Comparison of ENCODE assay signal across 6 cellular contexts in the genomic region with DNA sequence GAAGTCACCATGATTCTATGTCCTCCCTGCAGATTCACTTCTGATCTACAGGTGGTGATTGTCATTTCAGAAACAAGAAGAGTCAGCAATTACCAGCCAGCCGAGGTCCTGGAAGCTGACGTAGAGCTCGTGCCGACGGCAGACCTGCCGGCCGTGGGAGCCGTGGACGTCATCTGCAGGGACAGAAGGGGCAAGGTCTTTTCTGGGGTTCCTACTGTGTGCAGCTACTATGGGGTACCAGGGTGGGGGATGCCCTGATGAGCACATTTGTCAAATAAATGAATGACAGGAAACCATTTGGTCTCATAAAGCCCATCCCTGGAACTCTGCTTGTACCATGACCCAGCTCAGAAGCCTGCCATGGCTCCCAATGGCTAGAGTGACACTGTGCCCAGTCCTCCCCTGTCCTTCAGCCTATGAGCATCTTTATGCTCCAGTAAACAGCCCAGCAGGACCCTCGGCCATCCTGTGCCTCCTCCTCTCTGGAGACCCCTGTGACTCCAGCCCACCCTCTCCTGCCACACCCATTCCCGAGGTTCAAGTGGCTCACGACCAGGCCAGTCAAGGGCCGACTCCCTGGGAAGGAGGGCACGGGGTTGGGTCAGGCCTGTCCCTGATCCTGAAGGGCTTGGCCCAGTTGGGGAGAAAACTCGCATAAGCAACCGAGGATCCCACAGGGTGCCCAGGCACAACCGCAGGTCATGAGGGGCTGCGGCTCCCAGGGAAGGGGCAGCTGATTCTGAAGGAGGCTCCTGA. TPM values are rescaled to one million over a fixed set of nuclear protein-coding genes. Genes with fewer than 3 reads are reported as not detected.
"Had no signal": no experiment of that assay in that cellular context is flagged by ENCODE, and none has a peak within 500 bp of the region (broad histone marks: within the 10 kb centered on the region; RNA-seq: fewer than 3 reads in every experiment).

No MANE protein-coding gene starts in this region.

RNA-seq across cellular contexts. Expression of a gene that starts 7.4 kb away (rescaled TPM):
- total RNA-seq: naive thymus-derived CD8-positive, alpha-beta T cell; osteocyte; progenitor cell of endocrine pancreas; smooth muscle cell; vagina had no signal
- polyA plus RNA-seq: naive thymus-derived CD8-positive, alpha-beta T cell; neural cell; smooth muscle cell had no signal

RNA-seq across cellular contexts. Expression of a gene that starts 24.9 kb away (rescaled TPM):
- total RNA-seq: smooth muscle cell had no signal
